1 cellular context compared by ENCODE assay signal in the genomic region with DNA sequence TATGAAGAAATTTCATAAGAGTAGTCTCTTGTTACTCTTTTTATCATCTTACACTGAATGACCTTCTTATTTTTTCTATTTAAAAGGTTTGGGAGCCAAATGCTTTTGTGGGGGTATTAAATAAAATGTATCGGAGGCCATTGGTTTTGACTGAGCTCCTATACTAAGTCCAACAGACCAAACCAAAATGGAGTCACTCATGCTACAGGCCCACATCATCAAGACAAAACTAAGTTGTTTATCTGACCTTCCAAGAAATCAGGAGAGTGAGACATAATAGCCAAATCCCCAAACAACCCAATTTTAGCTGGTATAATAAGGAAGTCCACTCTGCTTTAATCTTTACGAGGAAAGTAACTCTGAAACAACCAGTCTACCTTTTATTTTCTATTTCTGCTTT.
TF ChIP-seq lines count a peak whose summit lies in the region.

No MANE protein-coding gene starts in this region.

TF ChIP-seq in K562, 482 proteins besides CTCF, POLR2A, EP300 and RAD21 (continued from another document and continues in another):
- no peak for TF ChIP-seq LCOR (CRISPR knock-in tag; IDR thresholded peaks at IDR 0.05)
- TF ChIP-seq CSDE1 (IDR thresholded peaks at IDR 0.05), result no peak
- no peak for TF ChIP-seq ZSCAN32 (CRISPR knock-in tag; IDR thresholded peaks at IDR 0.05)
- TF ChIP-seq SFPQ (IDR thresholded peaks at IDR 0.05; ENCODE audit: low read depth, low read length), result no peak
- no peak for TF ChIP-seq HOMEZ (CRISPR knock-in tag; IDR thresholded peaks at IDR 0.05)
- 0 out of 2 replicates have a peak, but pooled peaks have one; percentile 28 for TF ChIP-seq NR4A1 (CRISPR knock-in tag; IDR thresholded peaks at IDR 0.05)
- TF ChIP-seq NR4A1 (tag; IDR thresholded peaks at IDR 0.05), result peak; percentile 92
- no peak for TF ChIP-seq TGIF2 (CRISPR knock-in tag; IDR thresholded peaks at IDR 0.05)
- TF ChIP-seq HSF4 (CRISPR knock-in tag; IDR thresholded peaks at IDR 0.05; ENCODE audit: borderline replicate concordance), result peak; percentile 87; the same call in 1 of the 2 replicates
- no peak for TF ChIP-seq TAF15 (IDR thresholded peaks at IDR 0.05; ENCODE audit: low read depth, low read length)
- no peak for TF ChIP-seq SAFB2 (IDR thresholded peaks at IDR 0.05; ENCODE audit: borderline replicate concordance, low read depth, low read length, severe bottlenecking)
- no peak for TF ChIP-seq ZNF699 (CRISPR knock-in tag; IDR thresholded peaks at IDR 0.05; ENCODE audit: insufficient replicate concordance)
- no peak for TF ChIP-seq POLR2B (IDR thresholded peaks at IDR 0.05; ENCODE audit: low read depth, partially characterized antibody)
- TF ChIP-seq PML (IDR thresholded peaks at IDR 0.05; ENCODE audit: low read length), result no peak
- no peak for TF ChIP-seq RBM25 (IDR thresholded peaks at IDR 0.05; ENCODE audit: low read depth, low read length, severe bottlenecking)
- TF ChIP-seq, protein P1, sequence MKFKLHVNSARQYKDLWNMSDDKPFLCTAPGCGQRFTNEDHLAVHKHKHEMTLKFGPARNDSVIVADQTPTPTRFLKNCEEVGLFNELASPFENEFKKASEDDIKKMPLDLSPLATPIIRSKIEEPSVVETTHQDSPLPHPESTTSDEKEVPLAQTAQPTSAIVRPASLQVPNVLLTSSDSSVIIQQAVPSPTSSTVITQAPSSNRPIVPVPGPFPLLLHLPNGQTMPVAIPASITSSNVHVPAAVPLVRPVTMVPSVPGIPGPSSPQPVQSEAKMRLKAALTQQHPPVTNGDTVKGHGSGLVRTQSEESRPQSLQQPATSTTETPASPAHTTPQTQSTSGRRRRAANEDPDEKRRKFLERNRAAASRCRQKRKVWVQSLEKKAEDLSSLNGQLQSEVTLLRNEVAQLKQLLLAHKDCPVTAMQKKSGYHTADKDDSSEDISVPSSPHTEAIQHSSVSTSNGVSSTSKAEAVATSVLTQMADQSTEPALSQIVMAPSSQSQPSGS (CRISPR knock-in tag; IDR thresholded peaks at IDR 0.05), result no peak
- no peak for TF ChIP-seq MYBL2 (IDR thresholded peaks at IDR 0.05; ENCODE audit: low read depth)
- no peak for TF ChIP-seq MYBL2 (CRISPR knock-in tag; IDR thresholded peaks at IDR 0.05; ENCODE audit: borderline replicate concordance)
- TF ChIP-seq, protein P2, sequence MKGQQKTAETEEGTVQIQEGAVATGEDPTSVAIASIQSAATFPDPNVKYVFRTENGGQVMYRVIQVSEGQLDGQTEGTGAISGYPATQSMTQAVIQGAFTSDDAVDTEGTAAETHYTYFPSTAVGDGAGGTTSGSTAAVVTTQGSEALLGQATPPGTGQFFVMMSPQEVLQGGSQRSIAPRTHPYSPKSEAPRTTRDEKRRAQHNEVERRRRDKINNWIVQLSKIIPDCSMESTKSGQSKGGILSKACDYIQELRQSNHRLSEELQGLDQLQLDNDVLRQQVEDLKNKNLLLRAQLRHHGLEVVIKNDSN (CRISPR knock-in tag; IDR thresholded peaks at IDR 0.05), result no peak
- TF ChIP-seq SMAD3 (CRISPR knock-in tag; conservative IDR thresholded peaks at IDR 0.05), result peak; percentile 97
- TF ChIP-seq HEY1 (CRISPR knock-in tag; IDR thresholded peaks at IDR 0.05; ENCODE audit: borderline replicate concordance), result no peak
- no peak for TF ChIP-seq CBX2 (IDR thresholded peaks at IDR 0.05; ENCODE audit: insufficient read depth, low read length, poor library complexity, severe bottlenecking)
- TF ChIP-seq NR3C1 (CRISPR knock-in tag; IDR thresholded peaks at IDR 0.05), result no peak
- TF ChIP-seq, protein P3, sequence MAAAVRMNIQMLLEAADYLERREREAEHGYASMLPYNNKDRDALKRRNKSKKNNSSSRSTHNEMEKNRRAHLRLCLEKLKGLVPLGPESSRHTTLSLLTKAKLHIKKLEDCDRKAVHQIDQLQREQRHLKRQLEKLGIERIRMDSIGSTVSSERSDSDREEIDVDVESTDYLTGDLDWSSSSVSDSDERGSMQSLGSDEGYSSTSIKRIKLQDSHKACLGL (CRISPR knock-in tag; IDR thresholded peaks at IDR 0.05; ENCODE audit: borderline replicate concordance, poor library complexity, severe bottlenecking), result peak; percentile 53
- peak; percentile 88 for TF ChIP-seq ZNF398 (CRISPR knock-in tag; IDR thresholded peaks at IDR 0.05)
- no peak for TF ChIP-seq TAL1 (IDR thresholded peaks at IDR 0.05)
- TF ChIP-seq RBM39 (optimal IDR thresholded peaks at IDR 0.05; ENCODE audit: low read depth, low read length), result no peak
- TF ChIP-seq ZNF324 (CRISPR knock-in tag; IDR thresholded peaks at IDR 0.05), result 0 out of 2 replicates have a peak, but pooled peaks have one; percentile 58
- no peak for TF ChIP-seq SNIP1 (IDR thresholded peaks at IDR 0.05; ENCODE audit: low read depth)
- no peak for TF ChIP-seq CBFB (CRISPR knock-in tag; IDR thresholded peaks at IDR 0.05)
- TF ChIP-seq FOXJ2 (tag; IDR thresholded peaks at IDR 0.05), result no peak
- peak; percentile 81; the same call in 1 of the 2 replicates for TF ChIP-seq ELK3 (CRISPR knock-in tag; IDR thresholded peaks at IDR 0.05)
- TF ChIP-seq CBFA2T2 (conservative IDR thresholded peaks at IDR 0.05), result no peak
- TF ChIP-seq PPARD (CRISPR knock-in tag; IDR thresholded peaks at IDR 0.05), result peak; percentile 71; the same call in 1 of the 2 replicates
- 0 out of 2 replicates have a peak, but pooled peaks have one; percentile 55 for TF ChIP-seq ERF (CRISPR knock-in tag; IDR thresholded peaks at IDR 0.05)
- TF ChIP-seq, protein P4, sequence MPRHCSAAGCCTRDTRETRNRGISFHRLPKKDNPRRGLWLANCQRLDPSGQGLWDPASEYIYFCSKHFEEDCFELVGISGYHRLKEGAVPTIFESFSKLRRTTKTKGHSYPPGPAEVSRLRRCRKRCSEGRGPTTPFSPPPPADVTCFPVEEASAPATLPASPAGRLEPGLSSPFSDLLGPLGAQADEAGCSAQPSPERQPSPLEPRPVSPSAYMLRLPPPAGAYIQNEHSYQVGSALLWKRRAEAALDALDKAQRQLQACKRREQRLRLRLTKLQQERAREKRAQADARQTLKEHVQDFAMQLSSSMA (CRISPR knock-in tag; IDR thresholded peaks at IDR 0.05), result no peak
- no peak for TF ChIP-seq ZNF785 (CRISPR knock-in tag; IDR thresholded peaks at IDR 0.05)
- no peak for TF ChIP-seq NCOA2 (IDR thresholded peaks at IDR 0.05; ENCODE audit: partially characterized antibody in 2 of 2)
- TF ChIP-seq KHSRP (IDR thresholded peaks at IDR 0.05), result no peak
- TF ChIP-seq BDP1 (IDR thresholded peaks at IDR 0.05; ENCODE audit: insufficient read depth, insufficient read length), result no peak
- no peak for TF ChIP-seq ZNF217 (CRISPR knock-in tag; IDR thresholded peaks at IDR 0.05)
- no peak for TF ChIP-seq XRCC3 (IDR thresholded peaks at IDR 0.05)
- TF ChIP-seq PTBP1 (IDR thresholded peaks at IDR 0.05; ENCODE audit: low read depth, low read length), result no peak
- TF ChIP-seq HDAC3 (IDR thresholded peaks at IDR 0.05; ENCODE audit: borderline replicate concordance, partially characterized antibody), result no peak
- TF ChIP-seq HDAC8 (tag; IDR thresholded peaks at IDR 0.05), result peak; percentile 91
- TF ChIP-seq, protein P5, sequence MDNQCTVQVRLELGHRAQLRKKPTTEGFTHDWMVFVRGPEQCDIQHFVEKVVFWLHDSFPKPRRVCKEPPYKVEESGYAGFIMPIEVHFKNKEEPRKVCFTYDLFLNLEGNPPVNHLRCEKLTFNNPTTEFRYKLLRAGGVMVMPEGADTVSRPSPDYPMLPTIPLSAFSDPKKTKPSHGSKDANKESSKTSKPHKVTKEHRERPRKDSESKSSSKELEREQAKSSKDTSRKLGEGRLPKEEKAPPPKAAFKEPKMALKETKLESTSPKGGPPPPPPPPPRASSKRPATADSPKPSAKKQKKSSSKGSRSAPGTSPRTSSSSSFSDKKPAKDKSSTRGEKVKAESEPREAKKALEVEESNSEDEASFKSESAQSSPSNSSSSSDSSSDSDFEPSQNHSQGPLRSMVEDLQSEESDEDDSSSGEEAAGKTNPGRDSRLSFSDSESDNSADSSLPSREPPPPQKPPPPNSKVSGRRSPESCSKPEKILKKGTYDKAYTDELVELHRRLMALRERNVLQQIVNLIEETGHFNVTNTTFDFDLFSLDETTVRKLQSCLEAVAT (IDR thresholded peaks at IDR 0.05), result no peak
- TF ChIP-seq KLF16 (IDR thresholded peaks at IDR 0.05), result no peak
- TF ChIP-seq DEAF1 (CRISPR knock-in tag; IDR thresholded peaks at IDR 0.05), result 0 out of 2 replicates have a peak, but pooled peaks have one; percentile 13
- TF ChIP-seq ZNF174 (CRISPR knock-in tag; IDR thresholded peaks at IDR 0.05), result no peak
